1 cellular context compared by ENCODE assay signal in genomic region chr19:35781650-35782049, GRCh38.
TF ChIP-seq lines count a peak whose summit lies in the region.

No MANE protein-coding gene starts in this region.

TF ChIP-seq in GM23338, 12 proteins besides CTCF, POLR2A, EP300 and RAD21 (continued from another document):
- no peak for TF ChIP-seq ZNF462 (CRISPR knock-in tag; IDR thresholded peaks at IDR 0.05)
